Comparison of ENCODE assay signal across 1 cellular context in genomic region chr10:24670964-24671670, GRCh38.
TF ChIP-seq lines count a peak whose summit lies in the region.

No MANE protein-coding gene starts in this region.

TF ChIP-seq in IMR-90, 13 proteins besides CTCF, POLR2A, EP300 and RAD21:
- TF ChIP-seq SMC3 (IDR thresholded peaks at IDR 0.05; ENCODE audit: low read depth, low read length) = no peak
- no peak for TF ChIP-seq FOS (IDR thresholded peaks at IDR 0.05; ENCODE audit: low read depth, low read length)
- no peak for TF ChIP-seq MAZ (IDR thresholded peaks at IDR 0.05; ENCODE audit: borderline replicate concordance, low read depth, low read length)
- TF ChIP-seq NFE2L2 (IDR thresholded peaks at IDR 0.05; ENCODE audit: low read depth, low read length) = no peak
- TF ChIP-seq BHLHE40 (IDR thresholded peaks at IDR 0.05; ENCODE audit: low read depth, low read length) = no peak
- no peak for TF ChIP-seq CHD1 (IDR thresholded peaks at IDR 0.05; ENCODE audit: low read depth, low read length)
- no peak for TF ChIP-seq RFX5 (IDR thresholded peaks at IDR 0.05; ENCODE audit: low read depth, low read length)
- no peak for TF ChIP-seq RCOR1 (IDR thresholded peaks at IDR 0.05; ENCODE audit: insufficient replicate concordance, low read length)
